9 cellular contexts compared by ENCODE assay signal in genomic region chr1:54334996-54335395, GRCh38.
DNase-seq lines count a peak whose midpoint lies in the region; ATAC-seq and TF ChIP-seq lines count a peak whose summit lies in the region.
"Had no signal": no experiment of that assay in that cellular context is flagged by ENCODE, and none has a peak within 500 bp of the region (broad histone marks: within the 10 kb centered on the region; RNA-seq: fewer than 3 reads in every experiment).

No MANE protein-coding gene starts in this region.

- intact Hi-C loops in heart left ventricle (cut with DNase I) = no loop called here

- TF ChIP-seq POLR2A in heart left ventricle (IDR thresholded peaks at IDR 0.05) = no peak

- no peak overlapping the region for H3K18ac ChIP-seq in trophoblast cell (ENCODE audit: low read length)

- no peak overlapping the region for H4K8ac ChIP-seq in trophoblast cell (ENCODE audit: low read depth, low read length)

- H3K14ac ChIP-seq in trophoblast cell (ENCODE audit: low read length) = no peak overlapping the region

- no peak overlapping the region for H2AK5ac ChIP-seq in trophoblast cell (ENCODE audit: low read length)

- peaks cover 8% of the 10 kb centered on the region for H3K79me2 ChIP-seq in trophoblast cell (ENCODE audit: control insufficient read depth, insufficient read depth, low read length, poor library complexity)

- H3K4me2 ChIP-seq in trophoblast cell (ENCODE audit: low read length) = no peak overlapping the region

- H3K36me3 ChIP-seq in adipocyte (ENCODE audit: control insufficient read depth, insufficient read depth, low read length, severe bottlenecking) = no peaks in the 10 kb centered on the region
- H3K36me3 ChIP-seq in heart left ventricle = no peaks in the 10 kb centered on the region
- H3K36me3 ChIP-seq in trophoblast cell (ENCODE audit: control insufficient read depth in 1 of 2, insufficient read depth in 2 of 2, low read length in 2 of 2) = peaks cover 6 to 7% of the 10 kb centered on the region in 2 experiments

- H3K4ac ChIP-seq in trophoblast cell (ENCODE audit: low read depth, low read length) = peak overlapping the region; percentile 54

- H3K9me3 ChIP-seq in adipocyte (ENCODE audit: control insufficient read depth, low read length) (no peaks in the 10 kb centered on the region), heart left ventricle (no peaks in the 10 kb centered on the region), trophoblast cell (ENCODE audit: insufficient read depth, low read depth, low read length) (no peaks in the 10 kb centered on the region)

- TF ChIP-seq CTCF in AG10803 (conservative IDR thresholded peaks at IDR 0.05; ENCODE audit: low read length) (no peak), heart left ventricle (IDR thresholded peaks at IDR 0.05) (no peak)

- H3K9ac ChIP-seq in adipocyte (ENCODE audit: low read length) (peak overlapping the region; percentile 88), trophoblast cell (ENCODE audit: low read length) (no peak overlapping the region)

- peaks cover 10% of the 10 kb centered on the region for H3K79me1 ChIP-seq in trophoblast cell (ENCODE audit: low read length)

- ATAC-seq in heart left ventricle = peak in 1 of 4 donors; percentile 6

- H2BK12ac ChIP-seq in trophoblast cell (ENCODE audit: low read length) = no peak overlapping the region

- H4K12ac ChIP-seq in trophoblast cell (ENCODE audit: low read depth, low read length) = no peak overlapping the region

- H2AFZ ChIP-seq in trophoblast cell (ENCODE audit: insufficient read depth, low read length, poor library complexity) = no peak overlapping the region

- H3K4me1 ChIP-seq in adipocyte (ENCODE audit: control insufficient read depth, insufficient read depth, low read length) (peaks cover 51% of the 10 kb centered on the region), heart left ventricle (peaks cover 8 to 98% (median 76%) of the 10 kb centered on the region in 12 donors), trophoblast cell (ENCODE audit: control insufficient read depth in 1 of 2, insufficient read depth in 2 of 2, low read length in 2 of 2) (peaks cover 35 to 51% of the 10 kb centered on the region in 2 experiments)

- peak overlapping the region; percentile 59 for H3K4me3 ChIP-seq in AG10803 (ENCODE audit: low read length)
- peak overlapping the region; percentile 78 for H3K4me3 ChIP-seq in adipocyte (ENCODE audit: low read length)
- H3K4me3 ChIP-seq in heart left ventricle = peak overlapping the region in 8 of 12 donors; percentile 15 to 49 (median 34)
- no peak overlapping the region for H3K4me3 ChIP-seq in trophoblast cell (ENCODE audit: low read depth, low read length)

- no peak overlapping the region for H2BK120ac ChIP-seq in trophoblast cell (ENCODE audit: insufficient read depth, low read length, poor library complexity)

- no peak overlapping the region for H2BK5ac ChIP-seq in trophoblast cell (ENCODE audit: low read depth, low read length, poor library complexity)

- DNase-seq in AG10803 (ENCODE audit: low read depth) (peak; percentile 92), adipocyte (ENCODE audit: low read depth) (peak; percentile 89), heart left ventricle (peak in 1 of 5 donors; percentile 23), trophoblast cell (no peak), GOT3 (lab: John Stamatoyannopoulos, UW) (no peak), cortex of kidney (lab: John Stamatoyannopoulos, UW) (no peak), mesenteric fat pad (ENCODE audit: low spot score) (no peak)
- no peak for DNase-seq in activated effector memory CD4-positive, alpha-beta T cell treated with anti-CD3 and anti-CD28 coated beads, Interleukin-2, amount 50 U/mL, for 16 hours
- DNase-seq: NCI-H1694 had no signal

- no peak overlapping the region for H3K23ac ChIP-seq in trophoblast cell (ENCODE audit: low read length)

- peak overlapping the region; percentile 58 for H4K91ac ChIP-seq in trophoblast cell (ENCODE audit: low read depth, low read length)

- H3K27ac ChIP-seq in heart left ventricle = peak overlapping the region in 11 of 12 donors; percentile 52 to 87 (median 77)
- peak overlapping the region; percentile 87 for H3K27ac ChIP-seq in trophoblast cell (ENCODE audit: low read depth, low read length)

- H3K27me3 ChIP-seq in adipocyte (replicated peaks; ENCODE audit: control insufficient read depth, insufficient read depth, low read length) (no peaks in the 10 kb centered on the region), heart left ventricle (no peaks in the 10 kb centered on the region), trophoblast cell (ENCODE audit: insufficient read depth, low read length) (no peaks in the 10 kb centered on the region)

- whole genome bisulfite sequencing in heart left ventricle, 4 donors = 51 to 63% (median 55%) methylated on average over 5 of the region's 5 CpGs
- no CpG with 5 or more reads among the region's 5 CpGs for WGBS in trophoblast cell (ENCODE audit: extremely low coverage, insufficient coverage, insufficient read length)

Comparison
In these comparisons a context has a peak if more than half of its experiments do, and no peak if none do; other contexts are left out.
1. DNase-seq: peak in AG10803 (single experiment) and adipocyte (single experiment); none in trophoblast cell (0 of 2), GOT3 (single experiment), cortex of kidney (single experiment), activated effector memory CD4-positive, alpha-beta T cell treated with anti-CD3 and anti-CD28 coated beads, Interleukin-2, amount 50 U/mL, for 16 hours (single experiment) and mesenteric fat pad (single experiment).